Comparison of ENCODE assay signal across 1 cellular context in the genomic region with DNA sequence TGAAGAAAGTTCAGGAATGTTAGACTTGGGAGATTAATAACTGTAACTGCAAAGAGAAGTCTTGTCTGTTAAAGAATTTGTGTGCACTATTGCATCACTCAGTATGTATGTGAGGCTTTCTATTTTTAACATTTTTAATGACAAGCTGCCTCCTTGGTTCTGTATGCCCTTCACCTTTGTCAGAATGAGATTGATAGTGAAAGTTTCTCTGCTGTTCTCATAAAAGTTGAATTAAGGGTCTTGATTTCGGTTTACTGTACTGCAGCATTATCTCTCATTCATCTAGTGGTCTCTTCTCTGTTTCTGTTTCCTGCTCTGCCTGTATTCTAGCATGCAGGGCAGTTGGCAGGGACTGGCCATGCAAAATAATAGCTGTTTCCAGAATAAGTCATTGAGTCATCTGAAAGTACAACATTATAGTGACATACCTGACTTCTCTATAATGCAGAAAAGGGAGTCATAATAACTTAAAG.
TF ChIP-seq lines count a peak whose summit lies in the region.

No MANE protein-coding gene starts in this region.

TF ChIP-seq in GM12878, 131 proteins besides CTCF, POLR2A, EP300 and RAD21 (continued from another document):
- TF ChIP-seq YY1 (IDR thresholded peaks at IDR 0.05; ENCODE audit: low read depth, low read length): no peak
- no peak for TF ChIP-seq TAF1 (IDR thresholded peaks at IDR 0.05; ENCODE audit: borderline replicate concordance, low read depth, low read length)
- peak; percentile 46; the same call in 1 of the 2 replicates for TF ChIP-seq JUNB (IDR thresholded peaks at IDR 0.05)
- no peak for TF ChIP-seq PKNOX1 (IDR thresholded peaks at IDR 0.05)
- no peak for TF ChIP-seq ZNF622 (IDR thresholded peaks at IDR 0.05)
- no peak for TF ChIP-seq EED (IDR thresholded peaks at IDR 0.05; ENCODE audit: low read depth)
- no peak for TF ChIP-seq NRF1 (conservative IDR thresholded peaks at IDR 0.05; ENCODE audit: low read depth, low read length)
- TF ChIP-seq ZNF217 (IDR thresholded peaks at IDR 0.05): no peak
- TF ChIP-seq HDAC2 (IDR thresholded peaks at IDR 0.05): no peak
- no peak for TF ChIP-seq ZNF592 (IDR thresholded peaks at IDR 0.05)
- no peak for TF ChIP-seq IKZF2 (IDR thresholded peaks at IDR 0.05)
- TF ChIP-seq SPI1 (IDR thresholded peaks at IDR 0.05; ENCODE audit: borderline replicate concordance, insufficient read depth, low read depth, low read length): no peak
- TF ChIP-seq BCL11A (IDR thresholded peaks at IDR 0.05; ENCODE audit: low read depth, low read length): no peak
- no peak for TF ChIP-seq FOXK2 (IDR thresholded peaks at IDR 0.05)
- TF ChIP-seq, protein P1, sequence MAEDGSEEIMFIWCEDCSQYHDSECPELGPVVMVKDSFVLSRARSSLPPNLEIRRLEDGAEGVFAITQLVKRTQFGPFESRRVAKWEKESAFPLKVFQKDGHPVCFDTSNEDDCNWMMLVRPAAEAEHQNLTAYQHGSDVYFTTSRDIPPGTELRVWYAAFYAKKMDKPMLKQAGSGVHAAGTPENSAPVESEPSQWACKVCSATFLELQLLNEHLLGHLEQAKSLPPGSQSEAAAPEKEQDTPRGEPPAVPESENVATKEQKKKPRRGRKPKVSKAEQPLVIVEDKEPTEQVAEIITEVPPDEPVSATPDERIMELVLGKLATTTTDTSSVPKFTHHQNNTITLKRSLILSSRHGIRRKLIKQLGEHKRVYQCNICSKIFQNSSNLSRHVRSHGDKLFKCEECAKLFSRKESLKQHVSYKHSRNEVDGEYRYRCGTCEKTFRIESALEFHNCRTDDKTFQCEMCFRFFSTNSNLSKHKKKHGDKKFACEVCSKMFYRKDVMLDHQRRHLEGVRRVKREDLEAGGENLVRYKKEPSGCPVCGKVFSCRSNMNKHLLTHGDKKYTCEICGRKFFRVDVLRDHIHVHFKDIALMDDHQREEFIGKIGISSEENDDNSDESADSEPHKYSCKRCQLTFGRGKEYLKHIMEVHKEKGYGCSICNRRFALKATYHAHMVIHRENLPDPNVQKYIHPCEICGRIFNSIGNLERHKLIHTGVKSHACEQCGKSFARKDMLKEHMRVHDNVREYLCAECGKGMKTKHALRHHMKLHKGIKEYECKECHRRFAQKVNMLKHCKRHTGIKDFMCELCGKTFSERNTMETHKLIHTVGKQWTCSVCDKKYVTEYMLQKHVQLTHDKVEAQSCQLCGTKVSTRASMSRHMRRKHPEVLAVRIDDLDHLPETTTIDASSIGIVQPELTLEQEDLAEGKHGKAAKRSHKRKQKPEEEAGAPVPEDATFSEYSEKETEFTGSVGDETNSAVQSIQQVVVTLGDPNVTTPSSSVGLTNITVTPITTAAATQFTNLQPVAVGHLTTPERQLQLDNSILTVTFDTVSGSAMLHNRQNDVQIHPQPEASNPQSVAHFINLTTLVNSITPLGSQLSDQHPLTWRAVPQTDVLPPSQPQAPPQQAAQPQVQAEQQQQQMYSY (CRISPR knock-in tag; IDR thresholded peaks at IDR 0.05): no peak
- no peak for TF ChIP-seq ATF7 (IDR thresholded peaks at IDR 0.05; ENCODE audit: low read depth)
- TF ChIP-seq NR2C1 (IDR thresholded peaks at IDR 0.05): no peak
- TF ChIP-seq ZBED1 (IDR thresholded peaks at IDR 0.05; ENCODE audit: borderline replicate concordance): no peak
- TF ChIP-seq IRF4 (IDR thresholded peaks at IDR 0.05; ENCODE audit: low read depth, low read length): no peak
- TF ChIP-seq SREBF1 (IDR thresholded peaks at IDR 0.05; ENCODE audit: low read length): no peak
- TF ChIP-seq STAT1 (conservative IDR thresholded peaks at IDR 0.05): no peak
- no peak for TF ChIP-seq FOS (IDR thresholded peaks at IDR 0.05; ENCODE audit: borderline replicate concordance, extremely low read depth, insufficient read length)
- TF ChIP-seq, protein P2, sequence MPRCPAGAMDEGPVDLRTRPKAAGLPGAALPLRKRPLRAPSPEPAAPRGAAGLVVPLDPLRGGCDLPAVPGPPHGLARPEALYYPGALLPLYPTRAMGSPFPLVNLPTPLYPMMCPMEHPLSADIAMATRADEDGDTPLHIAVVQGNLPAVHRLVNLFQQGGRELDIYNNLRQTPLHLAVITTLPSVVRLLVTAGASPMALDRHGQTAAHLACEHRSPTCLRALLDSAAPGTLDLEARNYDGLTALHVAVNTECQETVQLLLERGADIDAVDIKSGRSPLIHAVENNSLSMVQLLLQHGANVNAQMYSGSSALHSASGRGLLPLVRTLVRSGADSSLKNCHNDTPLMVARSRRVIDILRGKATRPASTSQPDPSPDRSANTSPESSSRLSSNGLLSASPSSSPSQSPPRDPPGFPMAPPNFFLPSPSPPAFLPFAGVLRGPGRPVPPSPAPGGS (IDR thresholded peaks at IDR 0.05; ENCODE audit: borderline replicate concordance, insufficient read depth, low read depth, low read length, poor library complexity, severe bottlenecking): no peak
